ENCODE assay signal across 8 cellular contexts in genomic region chr2:208265807-208266640, GRCh38. TPM values are rescaled to one million over a fixed set of nuclear protein-coding genes. Genes with fewer than 3 reads are reported as not detected.
DNase-seq lines count a peak whose midpoint lies in the region; ATAC-seq and TF ChIP-seq lines count a peak whose summit lies in the region.

Gene PIKFYVE, plus strand, starts transcription at chr2:208266255. Its CDS starts 5,265 bp downstream, at chr2:208271520.

- peak; percentile 62 for TF ChIP-seq POLR2A in GM19099 (IDR thresholded peaks at IDR 0.05; ENCODE audit: extremely low read depth, insufficient read length, low read depth)

- peak; percentile 88 for ATAC-seq in HG03432 (IDR thresholded peaks at IDR 0.05; ENCODE audit: unreplicated experiment)

- DNase-seq in AG20443 (ENCODE audit: low spot score) (peak; percentile 98), NCI-H510A (lab: John Stamatoyannopoulos, UW) (peak; percentile 95), cerebellum (ENCODE audit: low spot score) (peak; percentile 97), islet precursor cell (peak; percentile 99)
- peak; percentile 70 for DNase-seq in activated CD4-positive, alpha-beta T cell treated with anti-CD3 and anti-CD28 coated beads for 1 hour
- DNase-seq in stimulated activated CD4-positive, alpha-beta T cell treated with anti-CD3 and anti-CD28 coated beads, Interleukin-12 subunit alpha, Interleukin-12 subunit beta, amount 100 ng/mL, for 48 hours (ENCODE audit: low read depth in 2 of 3, low spot score in 1 of 3): peak; percentile 82 to 84 (median 82)

RNA-seq across cellular contexts. Expression of gene PIKFYVE, which starts in this region (rescaled TPM):
- total RNA-seq in cerebellum: 39.3 TPM

Comparison
In these comparisons a context has a peak if more than half of its experiments do, and no peak if none do; other contexts are left out.
1. Peak in every context shown above with its lines: DNase-seq and ATAC-seq.